ENCODE assay signal across 16 cellular contexts in genomic region chr6:33116417-33116816, GRCh38. TPM values are rescaled to one million over a fixed set of nuclear protein-coding genes. Genes with fewer than 3 reads are reported as not detected.
DNase-seq lines count a peak whose midpoint lies in the region; ATAC-seq and TF ChIP-seq lines count a peak whose summit lies in the region.
"Had no signal": no experiment of that assay in that cellular context is flagged by ENCODE, and none has a peak within 500 bp of the region (broad histone marks: within the 10 kb centered on the region; RNA-seq: fewer than 3 reads in every experiment).

No MANE protein-coding gene starts in this region.

- DNase-seq in GM23338 (ENCODE audit: low spot score) (peak; percentile 78), NCI-H526 (lab: John Stamatoyannopoulos, UW) (peak; percentile 58 to 73), hepatocyte (ENCODE audit: low spot score) (no peak), NCI-H226 (no peak)
- DNase-seq in stimulated activated naive CD8-positive, alpha-beta T cell treated with anti-CD3 and anti-CD28 coated beads, Interleukin-15, amount 100 ng/mL, for 72 hours: no peak
- DNase-seq: activated effector memory CD4-positive, alpha-beta T cell treated with Interleukin-2 at 50 U/mL for 16 hours; amniotic stem cell; NCI-H187; NCI-H510A; SHP77; small intestine; thyroid gland had no signal

- TF ChIP-seq RAD21 in neural cell (conservative IDR thresholded peaks at IDR 0.05): no peak

- no peak for TF ChIP-seq EP300 in neural cell (conservative IDR thresholded peaks at IDR 0.05; ENCODE audit: poor library complexity, severe bottlenecking)

- H3K4me3 ChIP-seq in GM23338 (peak overlapping the region; percentile 90), hepatocyte (peak overlapping the region; percentile 5), neural cell (ENCODE audit: low read length) (peak overlapping the region; percentile 76)
- H3K4me3 ChIP-seq: thyroid gland had no signal

- H3K27ac ChIP-seq in GM23338 (ENCODE audit: low read depth) (peak overlapping the region; percentile 99), hepatocyte (no peak overlapping the region), neural cell (ENCODE audit: low read length) (peak overlapping the region; percentile 68)
- H3K27ac ChIP-seq: thyroid gland had no signal

- peak overlapping the region; percentile 99 for H3K4me3 Mint-ChIP-seq in GM23338
- no peak overlapping the region for H3K4me3 Mint-ChIP-seq in stimulated activated naive CD8-positive, alpha-beta T cell treated with anti-CD3 and anti-CD28 coated beads, Interleukin-15, amount 100 ng/mL, for 72 hours

- H3K9me3 ChIP-seq in hepatocyte (ENCODE audit: low read depth) (no peaks in the 10 kb centered on the region), neural cell (ENCODE audit: low read length) (no peaks in the 10 kb centered on the region)
- H3K9me3 ChIP-seq: thyroid gland had no signal

- TF ChIP-seq CTCF in GM23338 (conservative IDR thresholded peaks at IDR 0.05; ENCODE audit: low read depth in 2 of 2) (no peak), hepatocyte (IDR thresholded peaks at IDR 0.05; ENCODE audit: poor library complexity) (no peak), neural cell (IDR thresholded peaks at IDR 0.05; ENCODE audit: poor library complexity, severe bottlenecking) (no peak)

- H3K9me3 Mint-ChIP-seq in GM23338: no peaks in the 10 kb centered on the region; the same call in 2 of the 3 replicates
- no peaks in the 10 kb centered on the region for H3K9me3 Mint-ChIP-seq in stimulated activated naive CD8-positive, alpha-beta T cell treated with anti-CD3 and anti-CD28 coated beads, Interleukin-15, amount 100 ng/mL, for 72 hours

- ATAC-seq in GM23338 (peak; percentile 57), HG03571 (IDR thresholded peaks at IDR 0.05; ENCODE audit: unreplicated experiment) (no peak), GM18861 (IDR thresholded peaks at IDR 0.05; ENCODE audit: unreplicated experiment) (no peak)
- no peak for ATAC-seq in stimulated activated naive CD8-positive, alpha-beta T cell treated with anti-CD3 and anti-CD28 coated beads, Interleukin-15, amount 100 ng/mL, for 72 hours
- ATAC-seq: activated CD4-positive, CD25-positive, alpha-beta regulatory T cell treated with anti-CD3 and anti-CD28 coated beads, Interleukin-2, amount 50 U/mL, for 24 hours had no signal

- H3F3A ChIP-seq in GM23338 (replicated peaks; ENCODE audit: low read depth) (no peaks in the 10 kb centered on the region), neural cell (ENCODE audit: insufficient read depth, low read length, poor library complexity, severe bottlenecking) (no peaks in the 10 kb centered on the region)

- H4K20me1 ChIP-seq in GM23338 (replicated peaks; ENCODE audit: insufficient read depth) (no peaks in the 10 kb centered on the region), hepatocyte (ENCODE audit: insufficient read depth, poor library complexity, severe bottlenecking) (no peaks in the 10 kb centered on the region), neural cell (ENCODE audit: insufficient read depth) (no peaks in the 10 kb centered on the region)

- peaks cover 41% of the 10 kb centered on the region for H3K4me1 ChIP-seq in GM23338 (ENCODE audit: insufficient read depth)
- H3K4me1 ChIP-seq in hepatocyte (ENCODE audit: insufficient read depth): peaks cover 2% of the 10 kb centered on the region
- H3K4me1 ChIP-seq: thyroid gland had no signal

- peak overlapping the region; percentile 99 for H3K27ac Mint-ChIP-seq in GM23338
- no peak overlapping the region for H3K27ac Mint-ChIP-seq in stimulated activated naive CD8-positive, alpha-beta T cell treated with anti-CD3 and anti-CD28 coated beads, Interleukin-15, amount 100 ng/mL, for 72 hours

- peaks cover 46% of the 10 kb centered on the region for H3K4me1 Mint-ChIP-seq in GM23338
- peaks cover 31% of the 10 kb centered on the region for H3K4me1 Mint-ChIP-seq in stimulated activated naive CD8-positive, alpha-beta T cell treated with anti-CD3 and anti-CD28 coated beads, Interleukin-15, amount 100 ng/mL, for 72 hours

- H3K9ac ChIP-seq in neural cell (ENCODE audit: low read length): peak overlapping the region; percentile 73

- H3K36me3 Mint-ChIP-seq in GM23338 (ENCODE audit: low read depth): peaks cover 24% of the 10 kb centered on the region

- H3K4me2 ChIP-seq in GM23338 (peak overlapping the region; percentile 82), hepatocyte (peak overlapping the region; percentile 65), neural cell (ENCODE audit: low read length) (peak overlapping the region; percentile 67)

- H2AFZ ChIP-seq in GM23338: no peak overlapping the region
- no peak overlapping the region for H2AFZ ChIP-seq in hepatocyte
- H2AFZ ChIP-seq in neural cell (ENCODE audit: low read depth, low read length): peak overlapping the region; percentile 23

- H3K27me3 ChIP-seq in GM23338 (ENCODE audit: insufficient read depth) (no peaks in the 10 kb centered on the region), hepatocyte (peaks cover 43% of the 10 kb centered on the region), neural cell (ENCODE audit: insufficient read depth, low read depth, low read length) (peaks cover 5% of the 10 kb centered on the region)

- no peaks in the 10 kb centered on the region for H3K9me2 ChIP-seq in GM23338 (ENCODE audit: insufficient read depth)
- no peaks in the 10 kb centered on the region for H3K9me2 ChIP-seq in hepatocyte (replicated peaks; ENCODE audit: insufficient read depth)
- H3K9me2 ChIP-seq in neural cell (ENCODE audit: insufficient read depth, low read length): no peaks in the 10 kb centered on the region

- peaks cover 12% of the 10 kb centered on the region for H3K27me3 Mint-ChIP-seq in GM23338 (ENCODE audit: insufficient read depth, low read depth, poor library complexity)
- H3K27me3 Mint-ChIP-seq in stimulated activated naive CD8-positive, alpha-beta T cell treated with anti-CD3 and anti-CD28 coated beads, Interleukin-15, amount 100 ng/mL, for 72 hours: peaks cover 61% of the 10 kb centered on the region

- H3K79me2 ChIP-seq in GM23338 (replicated peaks; ENCODE audit: insufficient read depth): peaks cover 28% of the 10 kb centered on the region
- H3K79me2 ChIP-seq in hepatocyte: no peaks in the 10 kb centered on the region
- H3K79me2 ChIP-seq in neural cell (replicated peaks; ENCODE audit: insufficient read depth, low read length): peaks cover 4% of the 10 kb centered on the region

- 8% methylated on average over 6 of the region's 6 CpGs for WGBS in hepatocyte (ENCODE audit: low lambda C conversion rate, missing lambda C conversion rate)

- H3K36me3 ChIP-seq in GM23338 (ENCODE audit: insufficient read depth) (no peaks in the 10 kb centered on the region), hepatocyte (replicated peaks; ENCODE audit: insufficient read depth, low read depth) (no peaks in the 10 kb centered on the region), neural cell (ENCODE audit: insufficient read depth, low read length) (no peaks in the 10 kb centered on the region)
- H3K36me3 ChIP-seq: thyroid gland had no signal

TF ChIP-seq in GM23338, 12 proteins besides CTCF, POLR2A, EP300 and RAD21 (continues in another document):
- TF ChIP-seq POLR2AphosphoS5 (IDR thresholded peaks at IDR 0.05; ENCODE audit: low read depth) (peak; percentile 61), NANOG (IDR thresholded peaks at IDR 0.05; ENCODE audit: borderline replicate concordance) (no peak), STAT1 (IDR thresholded peaks at IDR 0.05; ENCODE audit: unreplicated experiment) (no peak), CREB1 (CRISPR knock-in tag; IDR thresholded peaks at IDR 0.05; ENCODE audit: low read depth) (no peak), ZNF331 (CRISPR knock-in tag; IDR thresholded peaks at IDR 0.05; ENCODE audit: low read depth) (no peak), ETS1 (IDR thresholded peaks at IDR 0.05) (no peak; the same call in 1 of the 2 replicates), EZH2phosphoT487 (IDR thresholded peaks at IDR 0.05; ENCODE audit: unreplicated experiment) (no peak)

TF ChIP-seq in neural cell, 6 proteins besides CTCF, POLR2A, EP300 and RAD21:
- TF ChIP-seq SMC3 (conservative IDR thresholded peaks at IDR 0.05; ENCODE audit: poor library complexity) (no peak), POLR2AphosphoS5 (IDR thresholded peaks at IDR 0.05) (peak; percentile 36)

RNA-seq across cellular contexts. Expression of gene HLA-DPB1, which starts 40.6 kb away (rescaled TPM):
- 32.1 and 37.6 TPM in 2 replicates for total RNA-seq in GM23338 (2014; rRNA removed; shearing (Covaris generic))
- polyA plus RNA-seq in GM23338 (2016; fragmentation: Nextera tagmentation; extraction: Ambion mirVana) (19.8 and 22.0 TPM in 2 replicates), hepatocyte (12.4 and 16.0 TPM in 2 replicates), neural cell (2.3 TPM in 1 of 2 replicates, not detected in the other)
- 18.0 and 22.1 TPM in 2 replicates for total RNA-seq in hepatocyte
- polyA minus RNA-seq in neural cell: 3.7 and 3.9 TPM in 2 replicates

RNA-seq across cellular contexts. Expression of gene HLA-DPA1, which starts 43.0 kb away (rescaled TPM):
- 6.6 and 6.9 TPM in 2 replicates for total RNA-seq in GM23338 (2014; rRNA removed; shearing (Covaris generic))
- polyA plus RNA-seq in GM23338 (2016; fragmentation: Nextera tagmentation; extraction: Ambion mirVana): 3.9 and 4.1 TPM in 2 replicates
- total RNA-seq in hepatocyte: 2.6 and 5.3 TPM in 2 replicates
- 1.7 and 4.7 TPM in 2 replicates for polyA plus RNA-seq in hepatocyte
- not detected in 2 replicates for polyA plus RNA-seq in neural cell
- not detected in 2 replicates for polyA minus RNA-seq in neural cell

Comparison
In these comparisons a context has a peak if more than half of its experiments do, and no peak if none do; other contexts are left out.
1. DNase-seq: peak in GM23338 (single experiment) and NCI-H526 (2 of 2); none in hepatocyte (single experiment), NCI-H226 (single experiment) and stimulated activated naive CD8-positive, alpha-beta T cell treated with anti-CD3 and anti-CD28 coated beads, Interleukin-15, amount 100 ng/mL, for 72 hours (0 of 2).
2. H3K4me3 ChIP-seq: peak in every context shown above with its lines; median percentile 90 in GM23338; 76 in neural cell; 5 in hepatocyte.
3. Peak in every context shown above with its lines, with median percentiles within 50 percentile points of each other: H3K4me2 ChIP-seq.